ENCODE assay signal across 1 cellular context in genomic region chr1:230396966-230397365, GRCh38.
TF ChIP-seq lines count a peak whose summit lies in the region.

No MANE protein-coding gene starts in this region.

TF ChIP-seq in GM23338, 12 proteins besides CTCF, POLR2A, EP300 and RAD21 (continued from another document):
- TF ChIP-seq ETS1 (IDR thresholded peaks at IDR 0.05) (no peak), EZH2 (IDR thresholded peaks at IDR 0.05; ENCODE audit: low read depth, unreplicated experiment) (no peak), JUNB (IDR thresholded peaks at IDR 0.05; ENCODE audit: unreplicated experiment) (no peak), EZH2phosphoT487 (IDR thresholded peaks at IDR 0.05; ENCODE audit: unreplicated experiment) (no peak), ZNF331 (CRISPR knock-in tag; IDR thresholded peaks at IDR 0.05; ENCODE audit: low read depth) (no peak), STAT1 (IDR thresholded peaks at IDR 0.05; ENCODE audit: unreplicated experiment) (no peak), ZNF114 (CRISPR knock-in tag; IDR thresholded peaks at IDR 0.05) (no peak)
- TF ChIP-seq, protein P1, sequence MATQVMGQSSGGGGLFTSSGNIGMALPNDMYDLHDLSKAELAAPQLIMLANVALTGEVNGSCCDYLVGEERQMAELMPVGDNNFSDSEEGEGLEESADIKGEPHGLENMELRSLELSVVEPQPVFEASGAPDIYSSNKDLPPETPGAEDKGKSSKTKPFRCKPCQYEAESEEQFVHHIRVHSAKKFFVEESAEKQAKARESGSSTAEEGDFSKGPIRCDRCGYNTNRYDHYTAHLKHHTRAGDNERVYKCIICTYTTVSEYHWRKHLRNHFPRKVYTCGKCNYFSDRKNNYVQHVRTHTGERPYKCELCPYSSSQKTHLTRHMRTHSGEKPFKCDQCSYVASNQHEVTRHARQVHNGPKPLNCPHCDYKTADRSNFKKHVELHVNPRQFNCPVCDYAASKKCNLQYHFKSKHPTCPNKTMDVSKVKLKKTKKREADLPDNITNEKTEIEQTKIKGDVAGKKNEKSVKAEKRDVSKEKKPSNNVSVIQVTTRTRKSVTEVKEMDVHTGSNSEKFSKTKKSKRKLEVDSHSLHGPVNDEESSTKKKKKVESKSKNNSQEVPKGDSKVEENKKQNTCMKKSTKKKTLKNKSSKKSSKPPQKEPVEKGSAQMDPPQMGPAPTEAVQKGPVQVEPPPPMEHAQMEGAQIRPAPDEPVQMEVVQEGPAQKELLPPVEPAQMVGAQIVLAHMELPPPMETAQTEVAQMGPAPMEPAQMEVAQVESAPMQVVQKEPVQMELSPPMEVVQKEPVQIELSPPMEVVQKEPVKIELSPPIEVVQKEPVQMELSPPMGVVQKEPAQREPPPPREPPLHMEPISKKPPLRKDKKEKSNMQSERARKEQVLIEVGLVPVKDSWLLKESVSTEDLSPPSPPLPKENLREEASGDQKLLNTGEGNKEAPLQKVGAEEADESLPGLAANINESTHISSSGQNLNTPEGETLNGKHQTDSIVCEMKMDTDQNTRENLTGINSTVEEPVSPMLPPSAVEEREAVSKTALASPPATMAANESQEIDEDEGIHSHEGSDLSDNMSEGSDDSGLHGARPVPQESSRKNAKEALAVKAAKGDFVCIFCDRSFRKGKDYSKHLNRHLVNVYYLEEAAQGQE (IDR thresholded peaks at IDR 0.05; ENCODE audit: unreplicated experiment) = no peak
- TF ChIP-seq, protein P2, sequence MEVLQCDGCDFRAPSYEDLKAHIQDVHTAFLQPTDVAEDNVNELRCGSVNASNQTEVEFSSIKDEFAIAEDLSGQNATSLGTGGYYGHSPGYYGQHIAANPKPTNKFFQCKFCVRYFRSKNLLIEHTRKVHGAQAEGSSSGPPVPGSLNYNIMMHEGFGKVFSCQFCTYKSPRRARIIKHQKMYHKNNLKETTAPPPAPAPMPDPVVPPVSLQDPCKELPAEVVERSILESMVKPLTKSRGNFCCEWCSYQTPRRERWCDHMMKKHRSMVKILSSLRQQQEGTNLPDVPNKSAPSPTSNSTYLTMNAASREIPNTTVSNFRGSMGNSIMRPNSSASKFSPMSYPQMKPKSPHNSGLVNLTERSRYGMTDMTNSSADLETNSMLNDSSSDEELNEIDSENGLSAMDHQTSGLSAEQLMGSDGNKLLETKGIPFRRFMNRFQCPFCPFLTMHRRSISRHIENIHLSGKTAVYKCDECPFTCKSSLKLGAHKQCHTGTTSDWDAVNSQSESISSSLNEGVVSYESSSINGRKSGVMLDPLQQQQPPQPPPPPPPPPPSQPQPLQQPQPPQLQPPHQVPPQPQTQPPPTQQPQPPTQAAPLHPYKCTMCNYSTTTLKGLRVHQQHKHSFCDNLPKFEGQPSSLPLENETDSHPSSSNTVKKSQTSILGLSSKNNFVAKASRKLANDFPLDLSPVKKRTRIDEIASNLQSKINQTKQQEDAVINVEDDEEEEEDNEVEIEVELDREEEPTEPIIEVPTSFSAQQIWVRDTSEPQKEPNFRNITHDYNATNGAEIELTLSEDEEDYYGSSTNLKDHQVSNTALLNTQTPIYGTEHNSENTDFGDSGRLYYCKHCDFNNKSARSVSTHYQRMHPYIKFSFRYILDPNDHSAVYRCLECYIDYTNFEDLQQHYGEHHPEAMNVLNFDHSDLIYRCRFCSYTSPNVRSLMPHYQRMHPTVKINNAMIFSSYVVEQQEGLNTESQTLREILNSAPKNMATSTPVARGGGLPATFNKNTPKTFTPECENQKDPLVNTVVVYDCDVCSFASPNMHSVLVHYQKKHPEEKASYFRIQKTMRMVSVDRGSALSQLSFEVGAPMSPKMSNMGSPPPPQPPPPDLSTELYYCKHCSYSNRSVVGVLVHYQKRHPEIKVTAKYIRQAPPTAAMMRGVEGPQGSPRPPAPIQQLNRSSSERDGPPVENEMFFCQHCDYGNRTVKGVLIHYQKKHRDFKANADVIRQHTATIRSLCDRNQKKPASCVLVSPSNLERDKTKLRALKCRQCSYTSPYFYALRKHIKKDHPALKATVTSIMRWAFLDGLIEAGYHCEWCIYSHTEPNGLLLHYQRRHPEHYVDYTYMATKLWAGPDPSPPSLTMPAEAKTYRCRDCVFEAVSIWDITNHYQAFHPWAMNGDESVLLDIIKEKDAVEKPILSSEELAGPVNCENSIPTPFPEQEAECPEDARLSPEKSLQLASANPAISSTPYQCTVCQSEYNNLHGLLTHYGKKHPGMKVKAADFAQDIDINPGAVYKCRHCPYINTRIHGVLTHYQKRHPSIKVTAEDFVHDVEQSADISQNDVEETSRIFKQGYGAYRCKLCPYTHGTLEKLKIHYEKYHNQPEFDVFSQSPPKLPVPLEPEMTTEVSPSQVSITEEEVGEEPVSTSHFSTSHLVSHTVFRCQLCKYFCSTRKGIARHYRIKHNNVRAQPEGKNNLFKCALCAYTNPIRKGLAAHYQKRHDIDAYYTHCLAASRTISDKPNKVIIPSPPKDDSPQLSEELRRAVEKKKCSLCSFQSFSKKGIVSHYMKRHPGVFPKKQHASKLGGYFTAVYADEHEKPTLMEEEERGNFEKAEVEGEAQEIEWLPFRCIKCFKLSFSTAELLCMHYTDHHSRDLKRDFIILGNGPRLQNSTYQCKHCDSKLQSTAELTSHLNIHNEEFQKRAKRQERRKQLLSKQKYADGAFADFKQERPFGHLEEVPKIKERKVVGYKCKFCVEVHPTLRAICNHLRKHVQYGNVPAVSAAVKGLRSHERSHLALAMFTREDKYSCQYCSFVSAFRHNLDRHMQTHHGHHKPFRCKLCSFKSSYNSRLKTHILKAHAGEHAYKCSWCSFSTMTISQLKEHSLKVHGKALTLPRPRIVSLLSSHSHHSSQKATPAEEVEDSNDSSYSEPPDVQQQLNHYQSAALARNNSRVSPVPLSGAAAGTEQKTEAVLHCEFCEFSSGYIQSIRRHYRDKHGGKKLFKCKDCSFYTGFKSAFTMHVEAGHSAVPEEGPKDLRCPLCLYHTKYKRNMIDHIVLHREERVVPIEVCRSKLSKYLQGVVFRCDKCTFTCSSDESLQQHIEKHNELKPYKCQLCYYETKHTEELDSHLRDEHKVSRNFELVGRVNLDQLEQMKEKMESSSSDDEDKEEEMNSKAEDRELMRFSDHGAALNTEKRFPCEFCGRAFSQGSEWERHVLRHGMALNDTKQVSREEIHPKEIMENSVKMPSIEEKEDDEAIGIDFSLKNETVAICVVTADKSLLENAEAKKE (CRISPR knock-in tag; IDR thresholded peaks at IDR 0.05) = no peak
